1 cellular context compared by ENCODE assay signal in genomic region chr18:50803579-50803978, GRCh38.
TF ChIP-seq lines count a peak whose summit lies in the region.

No MANE protein-coding gene starts in this region.

TF ChIP-seq in K562, 482 proteins besides CTCF, POLR2A, EP300 and RAD21 (continued from another document):
- peak; percentile 65; the same call in 1 of the 2 replicates for TF ChIP-seq MGA (IDR thresholded peaks at IDR 0.05)
- peak; percentile 75 for TF ChIP-seq L3MBTL2 (IDR thresholded peaks at IDR 0.05)
- TF ChIP-seq ZNF609 (CRISPR knock-in tag; IDR thresholded peaks at IDR 0.05; ENCODE audit: borderline replicate concordance): no peak
- no peak for TF ChIP-seq NR3C1 (CRISPR knock-in tag; IDR thresholded peaks at IDR 0.05)
- TF ChIP-seq GABPB1 (CRISPR knock-in tag; IDR thresholded peaks at IDR 0.05): no peak
- TF ChIP-seq CBX8 (IDR thresholded peaks at IDR 0.05; ENCODE audit: borderline replicate concordance, extremely low read depth, low read depth, low read length, poor library complexity, severe bottlenecking): no peak
- no peak for TF ChIP-seq BRF1 (IDR thresholded peaks at IDR 0.05; ENCODE audit: borderline replicate concordance, extremely low read depth, insufficient read length)
- TF ChIP-seq BCLAF1 (IDR thresholded peaks at IDR 0.05; ENCODE audit: borderline replicate concordance in 1 of 2, control insufficient read depth in 1 of 2, low read depth in 2 of 2, low read length in 1 of 2): no peak
- TF ChIP-seq MCM5 (IDR thresholded peaks at IDR 0.05; ENCODE audit: low read depth): no peak
- TF ChIP-seq SAP30 (IDR thresholded peaks at IDR 0.05; ENCODE audit: borderline replicate concordance, insufficient read depth, low read depth, low read length, poor library complexity, severe bottlenecking): no peak
- peak in 1 of 2 experiments; percentile 52; a peak in 3 of 4 replicates for TF ChIP-seq MNT (conservative IDR thresholded peaks at IDR 0.05)
- TF ChIP-seq CREB3L1 (IDR thresholded peaks at IDR 0.05; ENCODE audit: borderline replicate concordance, low read depth): peak; percentile 33; the same call in 1 of the 2 replicates
- no peak for TF ChIP-seq NBN (IDR thresholded peaks at IDR 0.05; ENCODE audit: low read depth)
- TF ChIP-seq ELF1 (tag; IDR thresholded peaks at IDR 0.05): no peak
- no peak for TF ChIP-seq HNRNPH1 (optimal IDR thresholded peaks at IDR 0.05; ENCODE audit: low read depth, low read length)
- TF ChIP-seq ZNF518B (CRISPR knock-in tag; IDR thresholded peaks at IDR 0.05): no peak
- TF ChIP-seq MYC (IDR thresholded peaks at IDR 0.05; ENCODE audit: low read depth, low read length): peak; percentile 38; the same call in 1 of the 2 replicates
- TF ChIP-seq MYC (CRISPR knock-in tag; IDR thresholded peaks at IDR 0.05; ENCODE audit: borderline replicate concordance, low read depth): no peak
- TF ChIP-seq POLR2G (IDR thresholded peaks at IDR 0.05; ENCODE audit: low read depth, low read length): no peak
- TF ChIP-seq HMG20B (CRISPR knock-in tag; IDR thresholded peaks at IDR 0.05): no peak
- TF ChIP-seq ELF2 (CRISPR knock-in tag; IDR thresholded peaks at IDR 0.05): no peak
- no peak for TF ChIP-seq ETV6 (IDR thresholded peaks at IDR 0.05; ENCODE audit: borderline replicate concordance in 1 of 2, low read depth in 2 of 2, low read length in 1 of 2)
- no peak for TF ChIP-seq ETV6 (CRISPR knock-in tag; IDR thresholded peaks at IDR 0.05; ENCODE audit: borderline replicate concordance)
